ENCODE assay signal across 8 cellular contexts in genomic region chr1:87331319-87332269, GRCh38. TPM values are rescaled to one million over a fixed set of nuclear protein-coding genes. Genes with fewer than 3 reads are reported as not detected.
DNase-seq lines count a peak whose midpoint lies in the region; ATAC-seq and TF ChIP-seq lines count a peak whose summit lies in the region.

No MANE protein-coding gene starts in this region.

- H3K4me3 Mint-ChIP-seq in natural killer cell, result peak overlapping the region; percentile 95

- H3K27ac Mint-ChIP-seq in natural killer cell, result peak overlapping the region; percentile 88 to 98

- intact Hi-C loops in natural killer cell (cut with micrococcal nuclease), result loop anchor here (5.0 to 10.0 kb wide), 2 partner anchors 419 to 627 kb away; partner anchors contain the start of genes HS2ST1, SELENOF and SH3GLB1

- peak overlapping the region; percentile 90 for H3K4me3 ChIP-seq in fibroblast of villous mesenchyme (ENCODE audit: low read depth, low read length)

- DNase-seq in NCI-H1436 (lab: John Stamatoyannopoulos, UW) (peak; percentile 52), NCI-H1436 treated with DMSO at 0.1 percent for 48 hours (lab: John Stamatoyannopoulos, UW) (no peak), fibroblast of villous mesenchyme (ENCODE audit: low read depth) (peak; percentile 76), natural killer cell (peak; percentile 54), superior temporal gyrus (ENCODE audit: extremely low spot score) (peak; percentile 35)
- DNase-seq in activated effector memory CD4-positive, alpha-beta T cell treated with Interleukin-2 at 50 U/mL for 16 hours, result peak; percentile 70

- H3K27me3 Mint-ChIP-seq in natural killer cell (ENCODE audit: low read depth in 2 of 2), result no peaks in the 10 kb centered on the region

- peak; percentile 17 for ATAC-seq in HG03175 (IDR thresholded peaks at IDR 0.05; ENCODE audit: unreplicated experiment)
- peak; percentile 15 to 19 (median 15) for ATAC-seq in natural killer cell

- TF ChIP-seq CTCF in fibroblast of villous mesenchyme (IDR thresholded peaks at IDR 0.05; ENCODE audit: insufficient read depth, low read depth, low read length) (peak; percentile 20), natural killer cell (IDR thresholded peaks at IDR 0.05) (no peak)

- H3K36me3 Mint-ChIP-seq in natural killer cell, result no peaks in the 10 kb centered on the region

- no peaks in the 10 kb centered on the region for H3K9me3 Mint-ChIP-seq in natural killer cell

- H3K4me1 Mint-ChIP-seq in natural killer cell, result peaks cover 65 to 69% of the 10 kb centered on the region in 2 donors

TF ChIP-seq in PFSK-1, 5 proteins besides CTCF, POLR2A, EP300 and RAD21:
- TF ChIP-seq REST (IDR thresholded peaks at IDR 0.05; ENCODE audit: insufficient read depth in 1 of 2, low read depth in 2 of 2, low read length in 2 of 2), result 0 out of 4 replicates have a peak, but pooled peaks of 1 of the 2 experiments have one; percentile 20
- peak; percentile 60; the same call in 1 of the 2 replicates for TF ChIP-seq POLR2AphosphoS5 (IDR thresholded peaks at IDR 0.05; ENCODE audit: low read depth, low read length)
- no peak for TF ChIP-seq FOXP2 (optimal IDR thresholded peaks at IDR 0.05; ENCODE audit: borderline replicate concordance, extremely low read depth, extremely low read length, insufficient read depth)
- TF ChIP-seq TAF1 (IDR thresholded peaks at IDR 0.05; ENCODE audit: borderline replicate concordance, insufficient read depth, low read length), result peak; percentile 31; the same call in 1 of the 2 replicates
- TF ChIP-seq SIN3A (IDR thresholded peaks at IDR 0.05; ENCODE audit: borderline replicate concordance, insufficient read depth, low read length), result peak; percentile 77; the same call in 1 of the 2 replicates

RNA-seq across cellular contexts. Expression of gene LMO4, which starts 2.9 kb away (rescaled TPM):
- polyA plus RNA-seq in PFSK-1 (2012; ENCODE audit: insufficient read length, low read depth), result 79.1 TPM
- total RNA-seq in fibroblast of villous mesenchyme (44.1 and 70.8 TPM in 2 replicates), natural killer cell (10 to 100 TPM; 38.2 to 50.1 (median 50.0) TPM)
